In genomic region chr22:39364646-39365405, GRCh38 we compare ENCODE assay signal across 15 cellular contexts. TPM values are rescaled to one million over a fixed set of nuclear protein-coding genes. Genes with fewer than 3 reads are reported as not detected.
DNase-seq lines count a peak whose midpoint lies in the region; ATAC-seq and TF ChIP-seq lines count a peak whose summit lies in the region.
"Had no signal": no experiment of that assay in that cellular context is flagged by ENCODE, and none has a peak within 500 bp of the region (broad histone marks: within the 10 kb centered on the region; RNA-seq: fewer than 3 reads in every experiment).

No MANE protein-coding gene starts in this region.

- 68 to 75% methylated on average over 9 to 10 of the region's 10 CpGs for WGBS in upper lobe of left lung, 2 donors

- no peak overlapping the region for H3K4me2 ChIP-seq in Karpas-422 (ENCODE audit: low read depth, low read length, poor library complexity, severe bottlenecking)
- H3K4me2 ChIP-seq: SK-N-SH had no signal

- H3K4me1 ChIP-seq in Karpas-422 (ENCODE audit: low read length) (peaks cover 58% of the 10 kb centered on the region), upper lobe of left lung (peaks cover 0 to 5% (median 0%) of the 10 kb centered on the region in 4 donors)
- H3K4me1 ChIP-seq: HAP-1 had no signal

- no peaks in the 10 kb centered on the region; the same call in 1 of the 2 replicates for H4K20me1 ChIP-seq in Karpas-422 (ENCODE audit: insufficient read depth, low read depth, low read length)

- no peak for TF ChIP-seq EP300 in upper lobe of left lung (IDR thresholded peaks at IDR 0.05)

- H3K9ac ChIP-seq in Karpas-422 (ENCODE audit: low read length) = peak overlapping the region; percentile 40
- H3K9ac ChIP-seq: SK-N-SH had no signal

- DNase-seq in AG08395 (ENCODE audit: low spot score) (peak; percentile 60), Karpas-422 (no peak), cerebellum (ENCODE audit: low spot score) (peak; percentile 69), myocyte (ENCODE audit: low read depth) (peak; percentile 42), D341Med (ENCODE audit: low spot score) (no peak), activated T-cell treated with anti-CD3 and anti-CD28 coated beads for 4 hours (no peak), upper lobe of left lung (no peak)
- DNase-seq in stimulated activated CD4-positive, alpha-beta T cell treated with anti-CD3 and anti-CD28 coated beads, Interleukin-2, amount 100 ng/mL, for 48 hours = no peak
- DNase-seq: activated naive CD4-positive, alpha-beta T cell; dermis blood vessel endothelial cell; heart right ventricle; NCI-H226; SK-N-SH had no signal

- ATAC-seq in upper lobe of left lung (ENCODE audit: low FRiP score in 2 of 2) = no peak

- H3K27me3 ChIP-seq in Karpas-422 (ENCODE audit: low read length) (no peaks in the 10 kb centered on the region), upper lobe of left lung (no peaks in the 10 kb centered on the region)
- H3K27me3 ChIP-seq: heart right ventricle had no signal

- H2AFZ ChIP-seq in Karpas-422 (ENCODE audit: low read length) = no peak overlapping the region

- H3K27ac ChIP-seq in Karpas-422 (ENCODE audit: low read length) = peak overlapping the region; percentile 47
- no peak overlapping the region for H3K27ac ChIP-seq in upper lobe of left lung

- H3K4me3 ChIP-seq in Karpas-422 (ENCODE audit: low read length) (no peak overlapping the region), upper lobe of left lung (no peak overlapping the region)
- H3K4me3 ChIP-seq: HAP-1, heart right ventricle, skin epidermis had no signal

- no peak for TF ChIP-seq POLR2A in upper lobe of left lung (IDR thresholded peaks at IDR 0.05)

- H3K9me2 ChIP-seq in Karpas-422 (replicated peaks; ENCODE audit: insufficient read depth, low read length) = no peaks in the 10 kb centered on the region
- H3K9me2 ChIP-seq: SK-N-SH had no signal

- H3K36me3 ChIP-seq in Karpas-422 (ENCODE audit: insufficient read depth, low read length) (no peaks in the 10 kb centered on the region), upper lobe of left lung (no peaks in the 10 kb centered on the region)
- H3K36me3 ChIP-seq: HAP-1 had no signal

- H3K9me3 ChIP-seq in Karpas-422 (ENCODE audit: low read length) (no peaks in the 10 kb centered on the region), upper lobe of left lung (no peaks in the 10 kb centered on the region)
- H3K9me3 ChIP-seq: HAP-1, heart right ventricle, SK-N-SH had no signal

- TF ChIP-seq CTCF in upper lobe of left lung (IDR thresholded peaks at IDR 0.05) = no peak

- H3K79me2 ChIP-seq in Karpas-422 (ENCODE audit: low read length) = peaks cover 61% of the 10 kb centered on the region

RNA-seq across cellular contexts. Expression of gene SYNGR1, which starts 15.0 kb away (rescaled TPM):
- total RNA-seq in Karpas-422 (2014; rRNA removed; shearing (Covaris generic); ENCODE audit: low replicate concordance) = 37.2 and 47.7 TPM in 2 replicates
- 56.1 TPM for total RNA-seq in cerebellum
- total RNA-seq in myocyte = 0.29 and 4.9 TPM in 2 replicates
- 10.7 TPM for polyA plus RNA-seq in myocyte (2012)
- 10 to 100 TPM in 1 of 6 donors, 1 to 10 TPM in 5; 2.0 to 14.6 (median 5.3) TPM for total RNA-seq in upper lobe of left lung

RNA-seq across cellular contexts. Expression of gene TAB1, which starts 34.8 kb away (rescaled TPM):
- total RNA-seq in Karpas-422 (2014; rRNA removed; shearing (Covaris generic); ENCODE audit: low replicate concordance) = 11.0 and 15.9 TPM in 2 replicates
- total RNA-seq in cerebellum (16.6 TPM), myocyte (20.1 and 23.0 TPM in 2 replicates), upper lobe of left lung (10 to 100 TPM; 15.4 to 34.6 (median 25.9) TPM)
- 21.7 TPM for polyA plus RNA-seq in myocyte (2012)

RNA-seq across cellular contexts. Expression of gene RPL3, which starts 45.4 kb away (rescaled TPM):
- total RNA-seq in Karpas-422 (2014; rRNA removed; shearing (Covaris generic); ENCODE audit: low replicate concordance) = 1,770 and 3,552 TPM in 2 replicates
- total RNA-seq in cerebellum = 983 TPM
- total RNA-seq in myocyte = 1,239 and 1,524 TPM in 2 replicates
- polyA plus RNA-seq in myocyte (2012) = 2,014 TPM
- 1,000 to 10,000 TPM; 1,194 to 1,833 (median 1,624) TPM for total RNA-seq in upper lobe of left lung

Comparison
In these comparisons a context has a peak if more than half of its experiments do, and no peak if none do; other contexts are left out.
1. DNase-seq: peak in AG08395 (single experiment), cerebellum (single experiment) and myocyte (single experiment); none in Karpas-422 (single experiment), stimulated activated CD4-positive, alpha-beta T cell treated with anti-CD3 and anti-CD28 coated beads, Interleukin-2, amount 100 ng/mL, for 48 hours (0 of 2), D341Med (single experiment), activated T-cell treated with anti-CD3 and anti-CD28 coated beads for 4 hours (single experiment) and upper lobe of left lung (0 of 2).